ENCODE assay signal across 14 cellular contexts in the genomic region with DNA sequence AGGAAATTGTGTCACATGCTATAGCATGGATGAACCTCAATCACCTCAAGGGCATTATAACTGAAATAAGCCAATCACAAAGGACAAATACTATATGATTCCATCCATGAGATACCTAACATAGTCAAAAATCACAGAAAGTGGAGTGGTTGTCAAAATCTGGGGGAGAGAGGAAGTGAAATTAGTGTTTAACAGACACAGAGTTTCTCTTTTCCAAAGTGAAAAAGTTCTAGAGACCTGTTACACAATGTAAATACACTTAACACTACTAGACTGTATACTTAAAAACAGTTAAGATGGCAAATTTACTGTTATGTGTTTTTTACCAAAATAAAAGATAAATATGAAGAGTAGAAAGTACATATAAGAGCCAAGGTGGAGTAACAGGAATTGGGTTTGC. TPM values are rescaled to one million over a fixed set of nuclear protein-coding genes. Genes with fewer than 3 reads are reported as not detected.
DNase-seq lines count a peak whose midpoint lies in the region; ATAC-seq, FAIRE-seq and TF ChIP-seq lines count a peak whose summit lies in the region.
"Had no signal": no experiment of that assay in that cellular context is flagged by ENCODE, and none has a peak within 500 bp of the region (broad histone marks: within the 10 kb centered on the region; RNA-seq: fewer than 3 reads in every experiment).

No MANE protein-coding gene starts in this region.

- peaks cover 28% of the 10 kb centered on the region for H3K36me3 Mint-ChIP-seq in stimulated activated effector memory CD8-positive, alpha-beta T cell treated with anti-CD3 and anti-CD28 coated beads, Interleukin-12 subunit alpha, Interleukin-12 subunit beta, amount 100 ng/mL, for 72 hours

- no peak for DNase-seq in GM12891 (ENCODE audit: insufficient read length, low spot score)
- DNase-seq in OCI-LY7 (ENCODE audit: low spot score) = peak; percentile 7
- DNase-seq in SJCRH30 = no peak
- no peak for DNase-seq in stimulated activated effector memory CD8-positive, alpha-beta T cell treated with anti-CD3 and anti-CD28 coated beads, Interleukin-12 subunit alpha, Interleukin-12 subunit beta, amount 100 ng/mL, for 72 hours (ENCODE audit: low spot score in 2 of 2)
- DNase-seq in SW 1271 (lab: John Stamatoyannopoulos, UW) = no peak
- no peak for DNase-seq in NCI-H345 treated with DMSO at 0.1 percent for 48 hours (lab: John Stamatoyannopoulos, UW; ENCODE audit: unreplicated experiment)
- DNase-seq: activated CD8-positive, alpha-beta memory T cell treated with anti-CD3 and anti-CD28 coated beads for 24 hours; NCI-H1105; PC-9; stimulated activated CD4-positive, alpha-beta T cell treated with anti-CD3 and anti-CD28 coated beads, Interleukin-4, amount 100 ng/mL, for 4 hours; upper lobe of right lung had no signal

- H3K79me2 ChIP-seq in OCI-LY7 (ENCODE audit: insufficient read depth, low read depth, low read length) = peaks cover 100% of the 10 kb centered on the region

- peaks cover 76% of the 10 kb centered on the region for H3K36me3 ChIP-seq in OCI-LY7 (ENCODE audit: insufficient read depth, low read length)
- peaks cover 21% of the 10 kb centered on the region; the same call in 1 of the 2 replicates for H3K36me3 ChIP-seq in SJCRH30
- H3K36me3 ChIP-seq: upper lobe of right lung had no signal

- BruUV-seq in OCI-LY7 (replicated peaks; lab: Mats Ljungman, UMichigan) = no TSS peak

- H3K27ac ChIP-seq in OCI-LY7 (ENCODE audit: low read depth, low read length, poor library complexity, severe bottlenecking) (no peak overlapping the region), SJCRH30 (no peak overlapping the region)
- H3K27ac ChIP-seq: PC-9, upper lobe of right lung had no signal

- TF ChIP-seq POLR2A in GM12891 (IDR thresholded peaks at IDR 0.05; ENCODE audit: low read depth, low read length) = no peak

- CTCF ChIA-PET in OCI-LY7 (lab: Charles Lee; ENCODE audit: unreplicated experiment) = no interaction called here

- no peaks in the 10 kb centered on the region for H3K9me2 ChIP-seq in OCI-LY7 (ENCODE audit: insufficient read depth, low read length)

- H3K4me1 Mint-ChIP-seq in stimulated activated effector memory CD8-positive, alpha-beta T cell treated with anti-CD3 and anti-CD28 coated beads, Interleukin-12 subunit alpha, Interleukin-12 subunit beta, amount 100 ng/mL, for 72 hours = peaks cover 72% of the 10 kb centered on the region

- ATAC-seq in GM19351 (IDR thresholded peaks at IDR 0.05; ENCODE audit: unreplicated experiment) (peak; percentile 71), HG02981 (IDR thresholded peaks at IDR 0.05; ENCODE audit: unreplicated experiment) (peak; percentile 50)
- ATAC-seq in stimulated activated effector memory CD8-positive, alpha-beta T cell treated with anti-CD3 and anti-CD28 coated beads, Interleukin-12 subunit alpha, Interleukin-12 subunit beta, amount 100 ng/mL, for 72 hours = no peak
- ATAC-seq: upper lobe of right lung had no signal

- POLR2A ChIA-PET in OCI-LY7 (lab: Charles Lee) = no interaction called here

- intact Hi-C loops in OCI-LY7 (cut with micrococcal nuclease; ENCODE audit: unreplicated experiment) = no loop called here

- H3K4me2 ChIP-seq in OCI-LY7 (ENCODE audit: low read length) = no peak overlapping the region
- H3K4me2 ChIP-seq: PC-9 had no signal

- H4K20me1 ChIP-seq in OCI-LY7 (ENCODE audit: insufficient read depth, low read length) = no peaks in the 10 kb centered on the region

- H2AFZ ChIP-seq in OCI-LY7 (ENCODE audit: low read length) = no peak overlapping the region
- H2AFZ ChIP-seq: PC-9 had no signal

- H3K4me3 Mint-ChIP-seq in stimulated activated effector memory CD8-positive, alpha-beta T cell treated with anti-CD3 and anti-CD28 coated beads, Interleukin-12 subunit alpha, Interleukin-12 subunit beta, amount 100 ng/mL, for 72 hours = no peak overlapping the region

- H3K4me1 ChIP-seq in OCI-LY7 (ENCODE audit: insufficient read depth, low read length, poor library complexity, severe bottlenecking) = peaks cover 19% of the 10 kb centered on the region
- no peaks in the 10 kb centered on the region for H3K4me1 ChIP-seq in SJCRH30
- H3K4me1 ChIP-seq: upper lobe of right lung had no signal

- H3K27ac Mint-ChIP-seq in stimulated activated effector memory CD8-positive, alpha-beta T cell treated with anti-CD3 and anti-CD28 coated beads, Interleukin-12 subunit alpha, Interleukin-12 subunit beta, amount 100 ng/mL, for 72 hours = no peak overlapping the region

- H3K9me3 ChIP-seq in OCI-LY7 (ENCODE audit: low read length) (peaks cover 40% of the 10 kb centered on the region), SJCRH30 (replicated peaks) (peaks cover 8% of the 10 kb centered on the region; the same call in 1 of the 2 replicates)

- TF ChIP-seq CTCF in OCI-LY7 (conservative IDR thresholded peaks at IDR 0.05; ENCODE audit: low read length) = no peak

- H3K4me3 ChIP-seq in OCI-LY7 (ENCODE audit: low read depth, low read length, poor library complexity, severe bottlenecking) (no peak overlapping the region), SJCRH30 (no peak overlapping the region)
- H3K4me3 ChIP-seq: PC-9, upper lobe of right lung had no signal

- no peaks in the 10 kb centered on the region for H3K27me3 ChIP-seq in SJCRH30
- H3K27me3 ChIP-seq: upper lobe of right lung had no signal

- H3K9me3 Mint-ChIP-seq in stimulated activated effector memory CD8-positive, alpha-beta T cell treated with anti-CD3 and anti-CD28 coated beads, Interleukin-12 subunit alpha, Interleukin-12 subunit beta, amount 100 ng/mL, for 72 hours = peaks cover 18% of the 10 kb centered on the region

- no peak for FAIRE-seq in GM12891 (lab: Jason Lieb, UNC)
- FAIRE-seq: islet of Langerhans had no signal

TF ChIP-seq in GM12891, 5 proteins besides CTCF, POLR2A, EP300 and RAD21:
- no peak for TF ChIP-seq POU2F2 (IDR thresholded peaks at IDR 0.05; ENCODE audit: low read depth, low read length)
- TF ChIP-seq PAX5 (IDR thresholded peaks at IDR 0.05; ENCODE audit: insufficient read depth, low read length, severe bottlenecking) = no peak
- TF ChIP-seq SPI1 (IDR thresholded peaks at IDR 0.05; ENCODE audit: low read depth, low read length) = peak; percentile 93
- no peak for TF ChIP-seq POLR2AphosphoS5 (IDR thresholded peaks at IDR 0.05; ENCODE audit: low read depth, low read length)
- no peak for TF ChIP-seq TAF1 (IDR thresholded peaks at IDR 0.05; ENCODE audit: low read depth, low read length)

RNA-seq across cellular contexts. Expression of gene ZNF644, which starts 31.8 kb away (rescaled TPM):
- polyA plus RNA-seq in GM12891 (2012; ENCODE audit: low read depth, missing spikeins) = 8.4 TPM
- total RNA-seq in OCI-LY7 (2014; rRNA removed; shearing (Covaris generic)) = 56.6 and 58.0 TPM in 2 replicates
- 65.1 and 71.1 TPM in 2 replicates for total RNA-seq in OCI-LY7 (2022)
- 71.5 and 86.4 TPM in 2 replicates for total RNA-seq in SJCRH30 (2014; rRNA removed; shearing (Covaris generic))
